ENCODE assay signal across 9 cellular contexts in genomic region chr10:4034907-4035581, GRCh38.
DNase-seq lines count a peak whose midpoint lies in the region; ATAC-seq and TF ChIP-seq lines count a peak whose summit lies in the region.
"Had no signal": no experiment of that assay in that cellular context is flagged by ENCODE, and none has a peak within 500 bp of the region (broad histone marks: within the 10 kb centered on the region; RNA-seq: fewer than 3 reads in every experiment).

No MANE protein-coding gene starts in this region.

- H3K27me3 ChIP-seq in upper lobe of right lung: no peaks in the 10 kb centered on the region
- H3K27me3 ChIP-seq: BLaER1 treated with 17β-estradiol and CSF1 and Interleukin-3, amounts not matched to agents 10 nM and 100 nM had no signal

- H3K36me3 Mint-ChIP-seq in activated naive CD4-positive, alpha-beta T cell treated with anti-CD3 and anti-CD28 coated beads, Interleukin-2, amount 10 ng/mL, durations not matched to agents 7 days and 5 days: peaks cover 2% of the 10 kb centered on the region
- H3K36me3 Mint-ChIP-seq in chondrocyte (ENCODE audit: low read depth): no peaks in the 10 kb centered on the region

- H3K4me3 ChIP-seq in mucosa of descending colon (no peak overlapping the region), upper lobe of right lung (peak overlapping the region; percentile 35)
- H3K4me3 ChIP-seq: BLaER1 treated with 17β-estradiol and CSF1 and Interleukin-3, amounts not matched to agents 10 nM and 100 nM had no signal

- intact Hi-C loops in mucosa of descending colon (cut with DNase I, micrococcal nuclease) (no loop called here), upper lobe of right lung (cut with DNase I) (no loop called here)

- ATAC-seq in mucosa of descending colon (peak; percentile 83), upper lobe of right lung (peak; percentile 94), HG03025 (IDR thresholded peaks at IDR 0.05; ENCODE audit: low FRiP score, unreplicated experiment) (no peak), HG03469 (IDR thresholded peaks at IDR 0.05; ENCODE audit: unreplicated experiment) (no peak)

- CTCF ChIA-PET in activated naive CD4-positive, alpha-beta T cell treated with anti-CD3 and anti-CD28 coated beads, Interleukin-2, amount 10 ng/mL, durations not matched to agents 7 days and 5 days (lab: Charles Lee): no interaction called here

- DNase-seq in activated naive CD4-positive, alpha-beta T cell treated with anti-CD3 and anti-CD28 coated beads, Interleukin-2, amount 10 ng/mL, durations not matched to agents 7 days and 5 days: peak; percentile 49
- no peak for DNase-seq in activated naive CD4-positive, alpha-beta T cell treated with Interleukin-2 at 50 U/mL for 16 hours
- no peak for DNase-seq in chondrocyte (ENCODE audit: low spot score)
- peak in 2 of 3 donors; percentile 25 to 43 for DNase-seq in mucosa of descending colon
- no peak for DNase-seq in upper lobe of right lung
- no peak for DNase-seq in globus pallidus (ENCODE audit: low spot score)

- no peak for TF ChIP-seq CTCF in chondrocyte (IDR thresholded peaks at IDR 0.05)
- no peak for TF ChIP-seq CTCF in mucosa of descending colon (IDR thresholded peaks at IDR 0.05)
- TF ChIP-seq CTCF in upper lobe of right lung (IDR thresholded peaks at IDR 0.05): no peak

- no peaks in the 10 kb centered on the region for H3K36me3 ChIP-seq in mucosa of descending colon (ENCODE audit: low read depth)
- no peaks in the 10 kb centered on the region for H3K36me3 ChIP-seq in upper lobe of right lung
- H3K36me3 ChIP-seq: BLaER1 treated with 17β-estradiol and CSF1 and Interleukin-3, amounts not matched to agents 10 nM and 100 nM had no signal

- peak overlapping the region; percentile 87 for H3K27ac Mint-ChIP-seq in activated naive CD4-positive, alpha-beta T cell treated with anti-CD3 and anti-CD28 coated beads, Interleukin-2, amount 10 ng/mL, durations not matched to agents 7 days and 5 days
- peak overlapping the region; percentile 87 for H3K27ac Mint-ChIP-seq in chondrocyte (ENCODE audit: unreplicated experiment)

- no peaks in the 10 kb centered on the region for H3K9me3 Mint-ChIP-seq in activated naive CD4-positive, alpha-beta T cell treated with anti-CD3 and anti-CD28 coated beads, Interleukin-2, amount 10 ng/mL, durations not matched to agents 7 days and 5 days
- H3K9me3 Mint-ChIP-seq in chondrocyte (ENCODE audit: low read depth): no peaks in the 10 kb centered on the region

- H3K4me3 Mint-ChIP-seq in activated naive CD4-positive, alpha-beta T cell treated with anti-CD3 and anti-CD28 coated beads, Interleukin-2, amount 10 ng/mL, durations not matched to agents 7 days and 5 days: peak overlapping the region; percentile 52
- peak overlapping the region; percentile 55 for H3K4me3 Mint-ChIP-seq in chondrocyte (ENCODE audit: unreplicated experiment)

- H3K4me1 ChIP-seq in mucosa of descending colon (ENCODE audit: low read depth) (peaks cover 5% of the 10 kb centered on the region), upper lobe of right lung (peaks cover 15% of the 10 kb centered on the region)

- no peaks in the 10 kb centered on the region for H3K9me3 ChIP-seq in mucosa of descending colon
- no peaks in the 10 kb centered on the region for H3K9me3 ChIP-seq in upper lobe of right lung

- H3K27me3 Mint-ChIP-seq in activated naive CD4-positive, alpha-beta T cell treated with anti-CD3 and anti-CD28 coated beads, Interleukin-2, amount 10 ng/mL, durations not matched to agents 7 days and 5 days: no peaks in the 10 kb centered on the region
- no peaks in the 10 kb centered on the region for H3K27me3 Mint-ChIP-seq in chondrocyte (ENCODE audit: low read depth)

- peak overlapping the region; percentile 47 for H3K27ac ChIP-seq in upper lobe of right lung
- H3K27ac ChIP-seq: BLaER1 treated with 17β-estradiol and CSF1 and Interleukin-3, amounts not matched to agents 10 nM and 100 nM had no signal

- H3K4me1 Mint-ChIP-seq in activated naive CD4-positive, alpha-beta T cell treated with anti-CD3 and anti-CD28 coated beads, Interleukin-2, amount 10 ng/mL, durations not matched to agents 7 days and 5 days: peaks cover 38% of the 10 kb centered on the region
- H3K4me1 Mint-ChIP-seq in chondrocyte (ENCODE audit: low read depth): peaks cover 17% of the 10 kb centered on the region

Comparison
In these comparisons a context has a peak if more than half of its experiments do, and no peak if none do; other contexts are left out.
1. DNase-seq: peak in activated naive CD4-positive, alpha-beta T cell treated with anti-CD3 and anti-CD28 coated beads, Interleukin-2, amount 10 ng/mL, durations not matched to agents 7 days and 5 days (single experiment) and mucosa of descending colon (2 of 3); none in activated naive CD4-positive, alpha-beta T cell treated with Interleukin-2 at 50 U/mL for 16 hours (single experiment), chondrocyte (single experiment), upper lobe of right lung (single experiment) and globus pallidus (single experiment).
2. ATAC-seq: peak in mucosa of descending colon (single experiment) and upper lobe of right lung (single experiment); none in HG03025 (single experiment) and HG03469 (single experiment).